In genomic region chr22:30253205-30253852, GRCh38 we compare ENCODE assay signal across 1 cellular context.
TF ChIP-seq lines count a peak whose summit lies in the region.

No MANE protein-coding gene starts in this region.

TF ChIP-seq in HEK293, 187 proteins besides CTCF, POLR2A, EP300 and RAD21 (continued from another document):
- TF ChIP-seq ZNF639 (tag by site-specific recombination; IDR thresholded peaks at IDR 0.05) (no peak), GLI2 (tag by site-specific recombination; IDR thresholded peaks at IDR 0.05; ENCODE audit: borderline replicate concordance, low read depth) (no peak), ZBTB44 (tag by site-specific recombination; IDR thresholded peaks at IDR 0.05) (no peak), ZBTB49 (tag by site-specific recombination; IDR thresholded peaks at IDR 0.05; ENCODE audit: low read depth) (no peak), HOXA7 (CRISPR knock-in tag; IDR thresholded peaks at IDR 0.05; ENCODE audit: borderline replicate concordance) (no peak), ZNF518A (tag by site-specific recombination; conservative IDR thresholded peaks at IDR 0.05; ENCODE audit: low read depth) (no peak), ZBTB1 (tag by site-specific recombination; IDR thresholded peaks at IDR 0.05) (no peak), ZNF777 (tag by site-specific recombination; IDR thresholded peaks at IDR 0.05; ENCODE audit: borderline replicate concordance) (no peak), ZNF510 (tag by site-specific recombination; IDR thresholded peaks at IDR 0.05; ENCODE audit: insufficient replicate concordance) (no peak), SP2 (tag by site-specific recombination; IDR thresholded peaks at IDR 0.05) (no peak), ZNF341 (tag by site-specific recombination; IDR thresholded peaks at IDR 0.05; ENCODE audit: low read depth) (no peak), ZNF423 (tag by site-specific recombination; IDR thresholded peaks at IDR 0.05) (no peak), ZNF549 (tag by site-specific recombination; IDR thresholded peaks at IDR 0.05) (no peak), ZNF768 (tag by site-specific recombination; IDR thresholded peaks at IDR 0.05) (no peak), ZXDB (tag by site-specific recombination; IDR thresholded peaks at IDR 0.05) (no peak), ZNF600 (tag by site-specific recombination; IDR thresholded peaks at IDR 0.05) (no peak), ZNF548 (tag by site-specific recombination; IDR thresholded peaks at IDR 0.05) (no peak), KLF1 (tag by site-specific recombination; IDR thresholded peaks at IDR 0.05) (peak; percentile 82), ZFHX2 (tag by site-specific recombination; conservative IDR thresholded peaks at IDR 0.05) (peak; percentile 23; the same call in 1 of the 2 replicates)
- TF ChIP-seq, protein P1, sequence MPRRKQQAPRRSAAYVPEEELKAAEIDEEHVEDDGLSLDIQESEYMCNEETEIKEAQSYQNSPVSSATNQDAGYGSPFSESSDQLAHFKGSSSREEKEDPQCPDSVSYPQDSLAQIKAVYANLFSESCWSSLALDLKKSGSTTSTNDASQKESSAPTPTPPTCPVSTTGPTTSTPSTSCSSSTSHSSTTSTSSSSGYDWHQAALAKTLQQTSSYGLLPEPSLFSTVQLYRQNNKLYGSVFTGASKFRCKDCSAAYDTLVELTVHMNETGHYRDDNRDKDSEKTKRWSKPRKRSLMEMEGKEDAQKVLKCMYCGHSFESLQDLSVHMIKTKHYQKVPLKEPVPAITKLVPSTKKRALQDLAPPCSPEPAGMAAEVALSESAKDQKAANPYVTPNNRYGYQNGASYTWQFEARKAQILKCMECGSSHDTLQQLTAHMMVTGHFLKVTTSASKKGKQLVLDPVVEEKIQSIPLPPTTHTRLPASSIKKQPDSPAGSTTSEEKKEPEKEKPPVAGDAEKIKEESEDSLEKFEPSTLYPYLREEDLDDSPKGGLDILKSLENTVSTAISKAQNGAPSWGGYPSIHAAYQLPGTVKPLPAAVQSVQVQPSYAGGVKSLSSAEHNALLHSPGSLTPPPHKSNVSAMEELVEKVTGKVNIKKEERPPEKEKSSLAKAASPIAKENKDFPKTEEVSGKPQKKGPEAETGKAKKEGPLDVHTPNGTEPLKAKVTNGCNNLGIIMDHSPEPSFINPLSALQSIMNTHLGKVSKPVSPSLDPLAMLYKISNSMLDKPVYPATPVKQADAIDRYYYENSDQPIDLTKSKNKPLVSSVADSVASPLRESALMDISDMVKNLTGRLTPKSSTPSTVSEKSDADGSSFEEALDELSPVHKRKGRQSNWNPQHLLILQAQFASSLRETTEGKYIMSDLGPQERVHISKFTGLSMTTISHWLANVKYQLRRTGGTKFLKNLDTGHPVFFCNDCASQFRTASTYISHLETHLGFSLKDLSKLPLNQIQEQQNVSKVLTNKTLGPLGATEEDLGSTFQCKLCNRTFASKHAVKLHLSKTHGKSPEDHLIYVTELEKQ (tag by site-specific recombination; IDR thresholded peaks at IDR 0.05; ENCODE audit: borderline replicate concordance) = no peak
